In genomic region chrX:71989768-71990167, GRCh38 we compare ENCODE assay signal across 18 cellular contexts.
DNase-seq lines count a peak whose midpoint lies in the region; ATAC-seq, FAIRE-seq and TF ChIP-seq lines count a peak whose summit lies in the region.
"Had no signal": no experiment of that assay in that cellular context is flagged by ENCODE, and none has a peak within 500 bp of the region (broad histone marks: within the 10 kb centered on the region; RNA-seq: fewer than 3 reads in every experiment).

No MANE protein-coding gene starts in this region.

- POLR2A ChIA-PET in MCF 10A (lab: Yijun Ruan, JAX) = no interaction called here

- H3K9me3 Mint-ChIP-seq in MCF 10A (ENCODE audit: unreplicated experiment) = no peaks in the 10 kb centered on the region

- H3K4me1 ChIP-seq in breast epithelium = no peaks in the 10 kb centered on the region
- no peaks in the 10 kb centered on the region for H3K4me1 ChIP-seq in right cardiac atrium (ENCODE audit: control insufficient read depth, insufficient read depth, low read length)

- H3K36me3 ChIP-seq in breast epithelium = no peaks in the 10 kb centered on the region
- H3K36me3 ChIP-seq: stomach had no signal

- H3K4me3 Mint-ChIP-seq in MCF 10A (ENCODE audit: unreplicated experiment) = no peak overlapping the region
- H3K4me3 Mint-ChIP-seq: IgD-negative memory B cell had no signal

- peak in 1 of 2 donors; percentile 58 for ATAC-seq in right cardiac atrium

- TF ChIP-seq CTCF in MCF 10A (IDR thresholded peaks at IDR 0.05; ENCODE audit: unreplicated experiment) (no peak), breast epithelium (IDR thresholded peaks at IDR 0.05) (no peak), astrocyte of the spinal cord (IDR thresholded peaks at IDR 0.05; ENCODE audit: low read depth, low read length) (no peak)

- H3K27me3 Mint-ChIP-seq in MCF 10A (ENCODE audit: insufficient read depth, unreplicated experiment) = peaks cover 91% of the 10 kb centered on the region

- no peak overlapping the region for H3K27ac Mint-ChIP-seq in MCF 10A (ENCODE audit: low read depth, unreplicated experiment)
- H3K27ac Mint-ChIP-seq: IgD-negative memory B cell had no signal

- no TSS peak for BruUV-seq in MCF 10A (replicated peaks; lab: Mats Ljungman, UMichigan)

- peak; percentile 77 for DNase-seq in MCF 10A (ENCODE audit: unreplicated experiment)
- no peak for DNase-seq in breast epithelium (ENCODE audit: low spot score in 2 of 2)
- peak; percentile 55 for DNase-seq in astrocyte of the spinal cord (ENCODE audit: low read depth, low spot score)
- peak; percentile 39 to 62 (median 55) for DNase-seq in right cardiac atrium
- DNase-seq in urothelium cell line (ENCODE audit: low spot score) = peak; percentile 23
- no peak for DNase-seq in NCI-H526 (lab: John Stamatoyannopoulos, UW)
- DNase-seq in NCI-H1694 treated with DMSO at 0.1 percent for 48 hours (lab: John Stamatoyannopoulos, UW) = no peak
- no peak for DNase-seq in globus pallidus (ENCODE audit: low spot score)
- DNase-seq: activated CD4-positive, alpha-beta T cell treated with anti-CD3 and anti-CD28 coated beads, Interleukin-2, amount 50 U/mL, for 1 hour; activated T-cell treated with anti-CD3 and anti-CD28 coated beads, Interleukin-2, amount 50 U/mL, for 48 hours; amygdala; COR-L47; dorsolateral prefrontal cortex; NCI-H1105 treated with DMSO at 0.1 percent for 48 hours; RPMI8226; stomach had no signal

- H3K27ac ChIP-seq in breast epithelium = no peak overlapping the region
- H3K27ac ChIP-seq in right cardiac atrium (ENCODE audit: low read length) = peak overlapping the region; percentile 19
- H3K27ac ChIP-seq: 22Rv1, dorsolateral prefrontal cortex, stomach had no signal

- peaks cover 0 to 31% of the 10 kb centered on the region in 2 donors for H3K27me3 ChIP-seq in breast epithelium
- H3K27me3 ChIP-seq in right cardiac atrium (ENCODE audit: control insufficient read depth, insufficient read depth) = no peaks in the 10 kb centered on the region

- CTCF ChIA-PET in MCF 10A (lab: Yijun Ruan, JAX) = interaction anchor here (0.8 to 8.0 kb wide), 2 partner anchors 8 to 29 kb away, joined by 3 to 50 read pairs; no protein-coding TSS in a partner anchor

- no peak for TF ChIP-seq POLR2A in breast epithelium (IDR thresholded peaks at IDR 0.05)

- no peaks in the 10 kb centered on the region for H3K9me3 ChIP-seq in breast epithelium
- H3K9me3 ChIP-seq in right cardiac atrium (ENCODE audit: control insufficient read depth, low read length) = no peaks in the 10 kb centered on the region
- H3K9me3 ChIP-seq: stomach had no signal

- intact Hi-C loops in MCF 10A (cut with micrococcal nuclease) = no loop called here
- intact Hi-C loops in breast epithelium (cut with DNase I; ENCODE audit: low total_unique reads) = no loop called here
- intact Hi-C loops in right cardiac atrium (cut with DNase I) = loop anchor here in 1 of 4 donors (10.0 kb wide), 1 partner anchor 75 kb away; the partner anchor contains the start of gene NHSL2

- peaks cover 4% of the 10 kb centered on the region for H3K4me1 Mint-ChIP-seq in MCF 10A (ENCODE audit: insufficient read depth, unreplicated experiment)
- H3K4me1 Mint-ChIP-seq: IgD-negative memory B cell had no signal

- WGBS in right cardiac atrium = 29% methylated on average over 8 of the region's 8 CpGs

- FAIRE-seq in urothelium cell line (lab: Jason Lieb, UNC) = no peak

- H3K36me3 Mint-ChIP-seq in MCF 10A (ENCODE audit: insufficient read depth, unreplicated experiment) = no peaks in the 10 kb centered on the region
- H3K36me3 Mint-ChIP-seq: IgD-negative memory B cell had no signal

- H3K4me3 ChIP-seq in breast epithelium = no peak overlapping the region
- no peak overlapping the region for H3K4me3 ChIP-seq in astrocyte of the spinal cord (ENCODE audit: low read depth, low read length)
- H3K4me3 ChIP-seq in right cardiac atrium (ENCODE audit: low read length) = no peak overlapping the region
- H3K4me3 ChIP-seq: dorsolateral prefrontal cortex, stomach had no signal

- in situ Hi-C loops in astrocyte of the spinal cord (cut with HindIII; ENCODE audit: low sequenced_read_pairs) = no loop called here

Comparison
In these comparisons a context has a peak if more than half of its experiments do, and no peak if none do; other contexts are left out.
1. DNase-seq: peak in MCF 10A (single experiment), astrocyte of the spinal cord (single experiment), right cardiac atrium (3 of 3) and urothelium cell line (single experiment); none in breast epithelium (0 of 2), NCI-H526 (0 of 2), NCI-H1694 treated with DMSO at 0.1 percent for 48 hours (single experiment) and globus pallidus (single experiment).